Comparison of ENCODE assay signal across 20 cellular contexts in genomic region chr16:56781565-56781964, GRCh38. TPM values are rescaled to one million over a fixed set of nuclear protein-coding genes. Genes with fewer than 3 reads are reported as not detected.
DNase-seq lines count a peak whose midpoint lies in the region; ATAC-seq, FAIRE-seq and TF ChIP-seq lines count a peak whose summit lies in the region.
"Had no signal": no experiment of that assay in that cellular context is flagged by ENCODE, and none has a peak within 500 bp of the region (broad histone marks: within the 10 kb centered on the region; RNA-seq: fewer than 3 reads in every experiment).

No MANE protein-coding gene starts in this region.

- H3K36me3 Mint-ChIP-seq in astrocyte (ENCODE audit: low read depth, unreplicated experiment), result peaks cover 5% of the 10 kb centered on the region

- no peaks in the 10 kb centered on the region for H3K27me3 Mint-ChIP-seq in astrocyte (ENCODE audit: low read depth, unreplicated experiment)

- no peak overlapping the region for H3K27ac Mint-ChIP-seq in astrocyte (ENCODE audit: unreplicated experiment)

- H3K36me3 ChIP-seq in astrocyte (ENCODE audit: insufficient read depth, low read length), result no peaks in the 10 kb centered on the region
- no peaks in the 10 kb centered on the region for H3K36me3 ChIP-seq in MG63
- H3K36me3 ChIP-seq: gastroesophageal sphincter, pancreas, tibial nerve had no signal

- H3K4me3 ChIP-seq in astrocyte (ENCODE audit: insufficient read depth, low read depth, low read length), result no peak overlapping the region
- no peak overlapping the region for H3K4me3 ChIP-seq in MG63
- H3K4me3 ChIP-seq: gastroesophageal sphincter, pancreas, tibial nerve had no signal

- H3K4me3 Mint-ChIP-seq in astrocyte (ENCODE audit: unreplicated experiment), result no peak overlapping the region

- H3K9ac ChIP-seq in astrocyte (ENCODE audit: low read length), result no peak overlapping the region

- H3K79me2 ChIP-seq in astrocyte (ENCODE audit: insufficient read depth, low read length), result peaks cover 28% of the 10 kb centered on the region

- no peak overlapping the region for H3K27ac ChIP-seq in astrocyte (ENCODE audit: low read depth, low read length)
- H3K27ac ChIP-seq: gastroesophageal sphincter, pancreas, RWPE1, tibial nerve had no signal

- no peaks in the 10 kb centered on the region for H3K27me3 ChIP-seq in astrocyte (ENCODE audit: insufficient read depth, low read length)
- no peaks in the 10 kb centered on the region for H3K27me3 ChIP-seq in MG63
- H3K27me3 ChIP-seq: gastroesophageal sphincter, pancreas, tibial nerve had no signal

- ATAC-seq in GM18858 (IDR thresholded peaks at IDR 0.05; ENCODE audit: unreplicated experiment) (no peak), HG03108 (IDR thresholded peaks at IDR 0.05; ENCODE audit: unreplicated experiment) (no peak)
- ATAC-seq: gastroesophageal sphincter, HepG2, left lobe of liver, pancreas had no signal

- no peaks in the 10 kb centered on the region for H3K9me3 Mint-ChIP-seq in astrocyte (ENCODE audit: unreplicated experiment)

- H3K4me2 ChIP-seq in astrocyte (ENCODE audit: low read length), result no peak overlapping the region

- H2AFZ ChIP-seq in astrocyte (ENCODE audit: low read depth, low read length), result no peak overlapping the region

- no peak for FAIRE-seq in astrocyte (lab: Jason Lieb, UNC)
- FAIRE-seq: HepG2, pancreas had no signal

- H3K4me1 ChIP-seq in astrocyte (ENCODE audit: insufficient read depth, low read length), result peaks cover 2% of the 10 kb centered on the region

- no peak for TF ChIP-seq CTCF in astrocyte (IDR thresholded peaks at IDR 0.05; ENCODE audit: insufficient read depth, low read depth, low read length)

- DNase-seq in LHCN-M2 (ENCODE audit: low read depth) (peak; percentile 69), astrocyte (ENCODE audit: low read depth) (peak; percentile 53), kidney glomerular epithelial cell (lab: John Stamatoyannopoulos, UW) (peak; percentile 24), retina (peak; percentile 78), MG63 (no peak), GF-D8 (lab: John Stamatoyannopoulos, UW) (no peak)
- DNase-seq: activated CD4-positive, alpha-beta T cell treated with anti-CD3 and anti-CD28 coated beads for 48 hours; activated gamma-delta T cell; erythroblast; NCI-H446; pancreas; stimulated activated CD4-positive, alpha-beta T cell treated with anti-CD3 and anti-CD28 coated beads, Interleukin-2, amount 100 ng/mL, for 24 hours; stimulated activated naive CD4-positive, alpha-beta T cell treated with Interleukin-2 at 50 U/mL for 16 hours had no signal

- H3K9me3 ChIP-seq in astrocyte (ENCODE audit: insufficient read depth, low read depth, low read length) (no peaks in the 10 kb centered on the region), MG63 (no peaks in the 10 kb centered on the region)
- H3K9me3 ChIP-seq: gastroesophageal sphincter, pancreas, tibial nerve had no signal

- peaks cover 43% of the 10 kb centered on the region for H3K4me1 Mint-ChIP-seq in astrocyte (ENCODE audit: low read depth, unreplicated experiment)

- H4K20me1 ChIP-seq in astrocyte (ENCODE audit: insufficient read depth, low read length), result peaks cover 50% of the 10 kb centered on the region

RNA-seq across cellular contexts. Expression of gene NUP93, which starts 51.6 kb away (rescaled TPM):
- 80.5 and 81.9 TPM in 2 replicates for total RNA-seq in LHCN-M2 (2014; rRNA removed)
- 70.3 TPM for polyA plus RNA-seq in LHCN-M2 (2012)
- 89.3 and 94.0 TPM in 2 replicates for total RNA-seq in astrocyte
- 125 and 160 TPM in 2 replicates for total RNA-seq in MG63 (2014; rRNA removed; shearing (Covaris generic); ENCODE audit: low replicate concordance)

Comparison
In these comparisons a context has a peak if more than half of its experiments do, and no peak if none do; other contexts are left out.
1. DNase-seq: peak in LHCN-M2 (single experiment), astrocyte (single experiment), kidney glomerular epithelial cell (single experiment) and retina (single experiment); none in MG63 (single experiment) and GF-D8 (single experiment).